In the genomic region with DNA sequence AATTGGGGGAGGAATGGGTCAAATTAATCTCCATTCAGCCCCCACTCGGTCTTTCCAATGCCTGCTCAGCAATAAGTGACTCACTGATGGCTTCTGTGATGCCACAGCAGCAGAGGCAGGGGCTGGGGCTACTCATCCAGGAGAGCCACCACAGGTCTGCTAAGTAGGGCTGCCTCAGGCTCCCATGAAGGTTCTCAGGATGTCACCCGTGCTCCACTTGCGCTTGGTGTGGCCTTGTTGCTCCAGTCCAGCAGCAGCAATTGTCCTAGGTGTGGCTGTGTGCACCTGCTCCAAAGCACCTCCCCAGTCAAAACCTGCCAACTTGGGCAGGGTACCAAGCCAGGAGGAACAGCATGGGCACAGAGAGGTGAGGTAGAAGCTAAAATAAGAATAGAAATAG, we compare ENCODE assay signal across 26 cellular contexts. TPM values are rescaled to one million over a fixed set of nuclear protein-coding genes. Genes with fewer than 3 reads are reported as not detected.
"Had no signal": no experiment of that assay in that cellular context is flagged by ENCODE, and none has a peak within 500 bp of the region (broad histone marks: within the 10 kb centered on the region; RNA-seq: fewer than 3 reads in every experiment).

No MANE protein-coding gene starts in this region.

- DNase-seq: effector memory CD4-positive, alpha-beta T cell; foreskin fibroblast; glutamatergic neuron; left ventricle myocardium inferior; mesendoderm; naive thymus-derived CD8-positive, alpha-beta T cell; occipital lobe; pancreas; stimulated activated CD4-positive, alpha-beta T cell treated with anti-CD3 and anti-CD28 coated beads, Interleukin-15, amount 100 ng/mL, for 24 hours; stimulated activated CD4-positive, alpha-beta T cell treated with anti-CD3 and anti-CD28 coated beads, Interleukin-1b, Interleukin-23, amount 100 ng/mL, for 48 hours; stimulated activated CD4-positive, alpha-beta T cell treated with anti-CD3 and anti-CD28 coated beads, Interleukin-4, amount 100 ng/mL, for 24 hours; stomach; substantia nigra; trophoblast cell had no signal

- H3K27me3 ChIP-seq: esophagus muscularis mucosa, gastroesophageal sphincter, pancreas, stomach had no signal

- H3K9me3 Mint-ChIP-seq: central memory CD8-positive, alpha-beta T cell; naive thymus-derived CD8-positive, alpha-beta T cell; stimulated activated memory B cell treated with anti-CD40 and anti-IgM and Interleukin-4, amounts not matched to agents 10 μg/mL and 1 μg/mL and 100 μg/mL, for 72 hours had no signal

- H3K36me3 ChIP-seq: pancreas had no signal

- H3K4me1 ChIP-seq: left ventricle myocardium inferior, pancreas had no signal

- H3K4me3 ChIP-seq: esophagus muscularis mucosa, gastroesophageal sphincter, left ventricle myocardium inferior, lung, pancreas, smooth muscle cell, stomach had no signal

- H3K27ac ChIP-seq: esophagus muscularis mucosa, gastroesophageal sphincter, left ventricle myocardium inferior, pancreas, stomach had no signal

- H3K27me3 Mint-ChIP-seq: central memory CD8-positive, alpha-beta T cell; naive thymus-derived CD8-positive, alpha-beta T cell; progenitor cell of endocrine pancreas; stimulated activated memory B cell treated with anti-CD40 and anti-IgM and Interleukin-4, amounts not matched to agents 10 μg/mL and 1 μg/mL and 100 μg/mL, for 72 hours had no signal

- H3K27ac Mint-ChIP-seq: progenitor cell of endocrine pancreas; stimulated activated memory B cell treated with anti-CD40 and anti-IgM and Interleukin-4, amounts not matched to agents 10 μg/mL and 1 μg/mL and 100 μg/mL, for 72 hours had no signal

- H3K4me2 ChIP-seq: smooth muscle cell had no signal

- H3K9me3 ChIP-seq: esophagus muscularis mucosa, gastroesophageal sphincter, left ventricle myocardium inferior, pancreas, stomach had no signal

- ATAC-seq: gastroesophageal sphincter; naive thymus-derived CD8-positive, alpha-beta T cell; pancreas; right cardiac atrium; stimulated activated memory B cell treated with anti-CD40 and anti-IgM and Interleukin-4, amounts not matched to agents 10 μg/mL and 1 μg/mL and 100 μg/mL, for 72 hours had no signal

- H3K4me3 Mint-ChIP-seq: central memory CD8-positive, alpha-beta T cell; stimulated activated memory B cell treated with anti-CD40 and anti-IgM and Interleukin-4, amounts not matched to agents 10 μg/mL and 1 μg/mL and 100 μg/mL, for 72 hours had no signal

RNA-seq across cellular contexts. Expression of a gene that starts 0.6 kb away (rescaled TPM):
- total RNA-seq: esophagus muscularis mucosa; gastroesophageal sphincter; left ventricle myocardium inferior; lung; mononuclear cell; naive thymus-derived CD8-positive, alpha-beta T cell; pancreas; right cardiac atrium; stomach; urinary bladder had no signal
- polyA plus RNA-seq: naive thymus-derived CD8-positive, alpha-beta T cell; pancreas; urinary bladder had no signal

RNA-seq across cellular contexts. Expression of a gene that starts 1.0 kb away (rescaled TPM):
- total RNA-seq: esophagus muscularis mucosa, occipital lobe, progenitor cell of endocrine pancreas, smooth muscle cell, stomach had no signal
- polyA plus RNA-seq: neural cell, smooth muscle cell had no signal

RNA-seq across cellular contexts. Expression of a gene that starts 7.0 kb away (rescaled TPM):
- total RNA-seq: esophagus muscularis mucosa; gastroesophageal sphincter; left ventricle myocardium inferior; lung; naive thymus-derived CD8-positive, alpha-beta T cell; occipital lobe; pancreas; progenitor cell of endocrine pancreas; right cardiac atrium; smooth muscle cell; stomach had no signal
- polyA plus RNA-seq: lung; naive thymus-derived CD8-positive, alpha-beta T cell; neural cell; pancreas; right cardiac atrium; smooth muscle cell; stomach; thymus had no signal
